Comparison of ENCODE assay signal across 8 cellular contexts in the genomic region with DNA sequence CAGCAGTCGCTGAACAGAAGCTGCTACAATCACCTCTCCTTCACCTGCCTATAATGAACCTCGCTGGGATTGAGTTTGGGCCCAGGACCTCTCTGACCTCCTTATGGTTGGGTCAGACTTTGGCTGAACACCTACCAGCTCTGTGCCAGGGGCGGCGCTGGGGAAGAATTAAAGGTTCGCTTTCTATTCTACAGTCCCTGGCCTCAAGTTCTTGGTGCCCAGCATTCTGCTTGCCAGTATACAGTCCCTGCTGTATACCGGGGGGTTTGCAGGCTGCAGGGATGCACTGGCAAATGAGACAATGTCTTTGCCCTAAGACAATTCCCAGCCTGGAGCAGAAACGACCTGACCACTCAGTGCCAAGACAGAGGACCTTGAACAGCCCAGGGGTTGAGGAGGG. TPM values are rescaled to one million over a fixed set of nuclear protein-coding genes. Genes with fewer than 3 reads are reported as not detected.
DNase-seq lines count a peak whose midpoint lies in the region; ATAC-seq and TF ChIP-seq lines count a peak whose summit lies in the region.

No MANE protein-coding gene starts in this region.

- DNase-seq in SHP77 (lab: John Stamatoyannopoulos, UW) (peak; percentile 19 to 32), SHP77 treated with DMSO at 0.1 percent for 48 hours (lab: John Stamatoyannopoulos, UW) (no peak), WTC11 (ENCODE audit: low spot score) (peak; percentile 17), GM19238 (ENCODE audit: insufficient read length, low spot score) (no peak), NCI-H526 treated with DMSO at 0.1 percent for 48 hours (lab: John Stamatoyannopoulos, UW) (no peak)

- no peaks in the 10 kb centered on the region for H3K36me3 Mint-ChIP-seq in WTC11
- H3K36me3 Mint-ChIP-seq in stimulated activated naive CD8-positive, alpha-beta T cell treated with anti-CD3 and anti-CD28 coated beads, Interleukin-15, Interleukin-2, amounts not matched to agents 100 ng/mL and 50 ng/mL, for 24 hours (ENCODE audit: low read depth), result no peaks in the 10 kb centered on the region

- H3K9me3 Mint-ChIP-seq in WTC11, result no peaks in the 10 kb centered on the region
- H3K9me3 Mint-ChIP-seq in stimulated activated naive CD8-positive, alpha-beta T cell treated with anti-CD3 and anti-CD28 coated beads, Interleukin-15, Interleukin-2, amounts not matched to agents 100 ng/mL and 50 ng/mL, for 24 hours, result no peaks in the 10 kb centered on the region

- CTCF ChIA-PET in WTC11 (lab: Charles Lee), result interaction anchor here (0.6 to 2.2 kb wide), 5 partner anchors 44 to 158 kb away, joined by 3 to 11 read pairs (median 3); no protein-coding TSS in a partner anchor

- POLR2A ChIA-PET in WTC11 (lab: Charles Lee), result interaction anchor here (0.6 kb wide), 1 partner anchor 66 kb away, joined by 3 read pairs; no protein-coding TSS in a partner anchor

- peak overlapping the region; percentile 67 for H3K4me3 Mint-ChIP-seq in WTC11
- peak overlapping the region; percentile 70 for H3K4me3 Mint-ChIP-seq in stimulated activated naive CD8-positive, alpha-beta T cell treated with anti-CD3 and anti-CD28 coated beads, Interleukin-15, Interleukin-2, amounts not matched to agents 100 ng/mL and 50 ng/mL, for 24 hours

- no peaks in the 10 kb centered on the region; the same call in 1 of the 2 replicates for H3K27me3 Mint-ChIP-seq in WTC11 (ENCODE audit: low read depth)
- H3K27me3 Mint-ChIP-seq in stimulated activated naive CD8-positive, alpha-beta T cell treated with anti-CD3 and anti-CD28 coated beads, Interleukin-15, Interleukin-2, amounts not matched to agents 100 ng/mL and 50 ng/mL, for 24 hours, result no peaks in the 10 kb centered on the region

- ATAC-seq in WTC11 (no peak), GM18858 (IDR thresholded peaks at IDR 0.05; ENCODE audit: unreplicated experiment) (no peak)

- H3K4me3 ChIP-seq in iPS-11a (ENCODE audit: low read depth, low read length), result peak overlapping the region; percentile 59

- no peak overlapping the region; the same call in 1 of the 2 replicates for H3K27ac Mint-ChIP-seq in WTC11
- H3K27ac Mint-ChIP-seq in stimulated activated naive CD8-positive, alpha-beta T cell treated with anti-CD3 and anti-CD28 coated beads, Interleukin-15, Interleukin-2, amounts not matched to agents 100 ng/mL and 50 ng/mL, for 24 hours, result no peak overlapping the region

- H3K4me1 Mint-ChIP-seq in WTC11, result peaks cover 37% of the 10 kb centered on the region
- peaks cover 36% of the 10 kb centered on the region for H3K4me1 Mint-ChIP-seq in stimulated activated naive CD8-positive, alpha-beta T cell treated with anti-CD3 and anti-CD28 coated beads, Interleukin-15, Interleukin-2, amounts not matched to agents 100 ng/mL and 50 ng/mL, for 24 hours (ENCODE audit: low read depth)

- TF ChIP-seq CTCF in WTC11 (IDR thresholded peaks at IDR 0.05), result no peak

TF ChIP-seq in WTC11, 78 proteins besides CTCF, POLR2A, EP300 and RAD21:
- TF ChIP-seq, protein P1, sequence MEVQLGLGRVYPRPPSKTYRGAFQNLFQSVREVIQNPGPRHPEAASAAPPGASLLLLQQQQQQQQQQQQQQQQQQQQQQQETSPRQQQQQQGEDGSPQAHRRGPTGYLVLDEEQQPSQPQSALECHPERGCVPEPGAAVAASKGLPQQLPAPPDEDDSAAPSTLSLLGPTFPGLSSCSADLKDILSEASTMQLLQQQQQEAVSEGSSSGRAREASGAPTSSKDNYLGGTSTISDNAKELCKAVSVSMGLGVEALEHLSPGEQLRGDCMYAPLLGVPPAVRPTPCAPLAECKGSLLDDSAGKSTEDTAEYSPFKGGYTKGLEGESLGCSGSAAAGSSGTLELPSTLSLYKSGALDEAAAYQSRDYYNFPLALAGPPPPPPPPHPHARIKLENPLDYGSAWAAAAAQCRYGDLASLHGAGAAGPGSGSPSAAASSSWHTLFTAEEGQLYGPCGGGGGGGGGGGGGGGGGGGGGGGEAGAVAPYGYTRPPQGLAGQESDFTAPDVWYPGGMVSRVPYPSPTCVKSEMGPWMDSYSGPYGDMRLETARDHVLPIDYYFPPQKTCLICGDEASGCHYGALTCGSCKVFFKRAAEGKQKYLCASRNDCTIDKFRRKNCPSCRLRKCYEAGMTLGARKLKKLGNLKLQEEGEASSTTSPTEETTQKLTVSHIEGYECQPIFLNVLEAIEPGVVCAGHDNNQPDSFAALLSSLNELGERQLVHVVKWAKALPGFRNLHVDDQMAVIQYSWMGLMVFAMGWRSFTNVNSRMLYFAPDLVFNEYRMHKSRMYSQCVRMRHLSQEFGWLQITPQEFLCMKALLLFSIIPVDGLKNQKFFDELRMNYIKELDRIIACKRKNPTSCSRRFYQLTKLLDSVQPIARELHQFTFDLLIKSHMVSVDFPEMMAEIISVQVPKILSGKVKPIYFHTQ (CRISPR knock-in tag; IDR thresholded peaks at IDR 0.05), result no peak

RNA-seq across cellular contexts. Expression of a gene that starts 0.9 kb away (rescaled TPM):
- total RNA-seq in WTC11 (2021), result 90.9 to 102 TPM (median 96.3 TPM) in 3 replicates

Comparison
In these comparisons a context has a peak if more than half of its experiments do, and no peak if none do; other contexts are left out.
1. DNase-seq: peak in SHP77 (2 of 2) and WTC11 (single experiment); none in SHP77 treated with DMSO at 0.1 percent for 48 hours (single experiment), GM19238 (single experiment) and NCI-H526 treated with DMSO at 0.1 percent for 48 hours (single experiment).